In genomic region chr19:16199275-16199932, GRCh38 we compare ENCODE assay signal across 1 cellular context.
TF ChIP-seq lines count a peak whose summit lies in the region.

No MANE protein-coding gene starts in this region.

TF ChIP-seq in IMR-90, 13 proteins besides CTCF, POLR2A, EP300 and RAD21:
- TF ChIP-seq ELK1 (IDR thresholded peaks at IDR 0.05; ENCODE audit: borderline replicate concordance, low read depth, low read length), result no peak
- TF ChIP-seq MAFK (IDR thresholded peaks at IDR 0.05; ENCODE audit: low read depth, low read length), result no peak
- TF ChIP-seq RCOR1 (IDR thresholded peaks at IDR 0.05; ENCODE audit: insufficient replicate concordance, low read length), result no peak
- TF ChIP-seq SMC3 (IDR thresholded peaks at IDR 0.05; ENCODE audit: low read depth, low read length), result no peak
- TF ChIP-seq FOS (IDR thresholded peaks at IDR 0.05; ENCODE audit: low read depth, low read length), result no peak
- TF ChIP-seq MAZ (IDR thresholded peaks at IDR 0.05; ENCODE audit: borderline replicate concordance, low read depth, low read length), result no peak
- no peak for TF ChIP-seq USF2 (IDR thresholded peaks at IDR 0.05; ENCODE audit: low read depth, low read length)
- no peak for TF ChIP-seq NFE2L2 (IDR thresholded peaks at IDR 0.05; ENCODE audit: low read depth, low read length)
- no peak for TF ChIP-seq BHLHE40 (IDR thresholded peaks at IDR 0.05; ENCODE audit: low read depth, low read length)
- TF ChIP-seq CHD1 (IDR thresholded peaks at IDR 0.05; ENCODE audit: low read depth, low read length), result no peak
- no peak for TF ChIP-seq MXI1 (IDR thresholded peaks at IDR 0.05; ENCODE audit: borderline replicate concordance, low read depth, low read length)
- no peak for TF ChIP-seq RFX5 (IDR thresholded peaks at IDR 0.05; ENCODE audit: low read depth, low read length)
- no peak for TF ChIP-seq CEBPB (IDR thresholded peaks at IDR 0.05; ENCODE audit: low read depth, low read length)
